ENCODE assay signal across 11 cellular contexts in the genomic region with DNA sequence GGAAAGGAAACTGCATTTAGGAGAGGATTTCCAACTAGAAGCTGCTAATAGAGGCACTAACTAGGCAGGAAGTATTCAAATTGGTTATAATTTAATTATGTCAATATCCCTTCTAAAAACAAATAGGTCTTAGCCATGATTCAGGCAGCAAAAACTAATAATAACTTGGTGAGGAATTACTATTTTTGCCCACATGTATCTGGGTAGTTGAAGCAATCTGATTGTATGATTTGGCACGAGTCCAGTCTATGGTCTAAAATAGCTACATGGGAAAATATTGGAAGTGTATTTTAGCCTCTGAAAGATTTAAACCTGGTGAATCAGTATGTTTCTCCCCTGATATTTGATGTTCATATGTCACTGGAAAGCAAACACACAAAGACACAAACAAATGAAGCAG.
"Had no signal": no experiment of that assay in that cellular context is flagged by ENCODE, and none has a peak within 500 bp of the region (broad histone marks: within the 10 kb centered on the region; RNA-seq: fewer than 3 reads in every experiment).

No MANE protein-coding gene starts in this region.

- DNase-seq: activated CD4-positive, alpha-beta memory T cell treated with anti-CD3 and anti-CD28 coated beads for 36 hours; activated gamma-delta T cell; activated T-cell treated with anti-CD3 and anti-CD28 coated beads, Interleukin-2, amount 50 U/mL, for 48 hours; hippocampal formation; kidney glomerular epithelial cell; pancreas; stimulated activated CD4-positive, alpha-beta T cell treated with anti-CD3 and anti-CD28 coated beads, Interleukin-4, amount 100 ng/mL, for 4 hours; stimulated activated naive CD8-positive, alpha-beta T cell treated with anti-CD3 and anti-CD28 coated beads, Interleukin-15, amount 100 ng/mL, for 72 hours; uterus had no signal

- ATAC-seq: pancreas; stimulated activated naive CD8-positive, alpha-beta T cell treated with anti-CD3 and anti-CD28 coated beads, Interleukin-15, amount 100 ng/mL, for 72 hours had no signal

- H3K27ac ChIP-seq: neural progenitor cell, pancreas, skin epidermis, uterus had no signal
